Comparison of ENCODE assay signal across 9 cellular contexts in genomic region chr10:89279449-89279869, GRCh38. TPM values are rescaled to one million over a fixed set of nuclear protein-coding genes. Genes with fewer than 3 reads are reported as not detected.
DNase-seq lines count a peak whose midpoint lies in the region; ATAC-seq and TF ChIP-seq lines count a peak whose summit lies in the region.
"Had no signal": no experiment of that assay in that cellular context is flagged by ENCODE, and none has a peak within 500 bp of the region (broad histone marks: within the 10 kb centered on the region; RNA-seq: fewer than 3 reads in every experiment).

No MANE protein-coding gene starts in this region.

- H3K4me3 ChIP-seq in esophagus squamous epithelium = no peak overlapping the region
- no peak overlapping the region for H3K4me3 ChIP-seq in sigmoid colon
- no peak overlapping the region for H3K4me3 ChIP-seq in OCI-LY7 (ENCODE audit: low read depth, low read length, poor library complexity, severe bottlenecking)

- no peak for TF ChIP-seq CTCF in RWPE1 (conservative IDR thresholded peaks at IDR 0.05; ENCODE audit: low read depth)
- TF ChIP-seq CTCF in esophagus squamous epithelium (IDR thresholded peaks at IDR 0.05) = no peak
- no peak for TF ChIP-seq CTCF in sigmoid colon (IDR thresholded peaks at IDR 0.05)
- TF ChIP-seq CTCF in OCI-LY7 (conservative IDR thresholded peaks at IDR 0.05; ENCODE audit: low read length) = no peak

- TF ChIP-seq EP300 in sigmoid colon (IDR thresholded peaks at IDR 0.05) = no peak

- CTCF ChIA-PET in RWPE1 (lab: Yijun Ruan, JAX) (no interaction called here), OCI-LY7 (lab: Charles Lee; ENCODE audit: unreplicated experiment) (no interaction called here)

- H3K4me2 ChIP-seq in OCI-LY7 (ENCODE audit: low read length) = no peak overlapping the region

- H3K27me3 ChIP-seq in esophagus squamous epithelium = no peaks in the 10 kb centered on the region
- H3K27me3 ChIP-seq in sigmoid colon = no peaks in the 10 kb centered on the region

- H3K79me2 ChIP-seq in OCI-LY7 (ENCODE audit: insufficient read depth, low read depth, low read length) = no peaks in the 10 kb centered on the region

- DNase-seq in ELR (ENCODE audit: low read depth) (peak; percentile 36), RWPE1 (ENCODE audit: low spot score) (peak; percentile 74), esophagus squamous epithelium (lab: John Stamatoyannopoulos, UW) (no peak), sigmoid colon (no peak), OCI-LY7 (ENCODE audit: low spot score) (no peak)
- DNase-seq: activated CD4-positive, alpha-beta T cell treated with anti-CD3 and anti-CD28 coated beads for 1 hour had no signal

- TF ChIP-seq POLR2A in esophagus squamous epithelium (IDR thresholded peaks at IDR 0.05) (no peak), sigmoid colon (IDR thresholded peaks at IDR 0.05) (no peak)

- no peaks in the 10 kb centered on the region for H3K9me2 ChIP-seq in OCI-LY7 (ENCODE audit: insufficient read depth, low read length)

- POLR2A ChIA-PET in RWPE1 (lab: Yijun Ruan, JAX; ENCODE audit: low non-redundant PET) (no interaction called here), OCI-LY7 (lab: Charles Lee) (interaction anchor here (0.5 kb wide), 1 partner anchor 30 kb away, joined by 5 read pairs; no protein-coding TSS in a partner anchor)

- no peak overlapping the region for H2AFZ ChIP-seq in OCI-LY7 (ENCODE audit: low read length)

- H3K9me3 ChIP-seq in esophagus squamous epithelium (no peaks in the 10 kb centered on the region), sigmoid colon (no peaks in the 10 kb centered on the region), OCI-LY7 (ENCODE audit: low read length) (no peaks in the 10 kb centered on the region)

- no peak overlapping the region for H3K27ac ChIP-seq in RWPE1
- peak overlapping the region in 3 of 4 donors; percentile 70 to 88 (median 85) for H3K27ac ChIP-seq in esophagus squamous epithelium
- H3K27ac ChIP-seq in sigmoid colon = peak overlapping the region in 3 of 4 donors; percentile 78 to 87 (median 86)
- no peak overlapping the region for H3K27ac ChIP-seq in OCI-LY7 (ENCODE audit: low read depth, low read length, poor library complexity, severe bottlenecking)

- no peaks in the 10 kb centered on the region for H3K36me3 ChIP-seq in esophagus squamous epithelium
- H3K36me3 ChIP-seq in sigmoid colon = no peaks in the 10 kb centered on the region
- no peaks in the 10 kb centered on the region for H3K36me3 ChIP-seq in OCI-LY7 (ENCODE audit: insufficient read depth, low read length)

- WGBS in esophagus squamous epithelium, 2 donors = 27% methylated on average over 1 of the region's 1 CpG
- WGBS in sigmoid colon, 2 donors = 76 to 86% methylated on average over 1 of the region's 1 CpG

- H3K4me1 ChIP-seq in esophagus squamous epithelium (peaks cover 16 to 84% (median 50%) of the 10 kb centered on the region in 3 donors), sigmoid colon (peaks cover 0 to 64% (median 50%) of the 10 kb centered on the region in 4 donors), OCI-LY7 (ENCODE audit: insufficient read depth, low read length, poor library complexity, severe bottlenecking) (no peaks in the 10 kb centered on the region)

- ATAC-seq in HG03025 (IDR thresholded peaks at IDR 0.05; ENCODE audit: low FRiP score, unreplicated experiment) (no peak), GM21619 (IDR thresholded peaks at IDR 0.05; ENCODE audit: unreplicated experiment) (no peak), HG03571 (IDR thresholded peaks at IDR 0.05; ENCODE audit: unreplicated experiment) (no peak)

- H4K20me1 ChIP-seq in OCI-LY7 (ENCODE audit: insufficient read depth, low read length) = no peaks in the 10 kb centered on the region

- no TSS peak for BruUV-seq in OCI-LY7 (replicated peaks; lab: Mats Ljungman, UMichigan)

- intact Hi-C loops in esophagus squamous epithelium (cut with DNase I) (no loop called here), sigmoid colon (cut with DNase I) (no loop called here), OCI-LY7 (cut with micrococcal nuclease; ENCODE audit: unreplicated experiment) (no loop called here)

RNA-seq across cellular contexts. Expression of gene IFIT2, which starts 22.4 kb away (rescaled TPM):
- 1 to 10 TPM in 2 of 4 donors, under 1 TPM in 2; 0.26 to 3.0 (median 1.5) TPM for total RNA-seq in esophagus squamous epithelium
- 1 to 10 TPM; 2.0 to 6.8 (median 3.2) TPM for total RNA-seq in sigmoid colon
- 10 to 100 TPM in 1 of 3 donors, 1 to 10 TPM in 2; 3.9 to 13.9 (median 6.6) TPM for polyA plus RNA-seq in sigmoid colon
- total RNA-seq in OCI-LY7 (2014; rRNA removed; shearing (Covaris generic)) = 0.26 and 0.57 TPM in 2 replicates
- total RNA-seq in OCI-LY7 (2022) = 0.37 and 0.72 TPM in 2 replicates

RNA-seq across cellular contexts. Expression of gene LIPA, which starts 27.9 kb away (rescaled TPM):
- 10 to 100 TPM; 19.9 to 64.1 (median 28.8) TPM for total RNA-seq in esophagus squamous epithelium
- total RNA-seq in sigmoid colon = 10 to 100 TPM; 23.1 to 35.7 (median 31.4) TPM
- 100 to 1,000 TPM in 1 of 3 donors, 10 to 100 TPM in 2; 31.2 to 240 (median 37.6) TPM for polyA plus RNA-seq in sigmoid colon
- 8.9 and 11.7 TPM in 2 replicates for total RNA-seq in OCI-LY7 (2014; rRNA removed; shearing (Covaris generic))
- 19.0 and 19.4 TPM in 2 replicates for total RNA-seq in OCI-LY7 (2022)

RNA-seq across cellular contexts. Expression of gene IFIT3, which starts 48.3 kb away (rescaled TPM):
- total RNA-seq in esophagus squamous epithelium (10 to 100 TPM in 1 of 4 donors, 1 to 10 TPM in 3; 1.0 to 14.6 (median 4.2) TPM), sigmoid colon (10 to 100 TPM in 2 of 4 donors, 1 to 10 TPM in 2; 8.0 to 20.7 (median 10.5) TPM), OCI-LY7 (2022) (0.17 and 0.39 TPM in 2 replicates)
- polyA plus RNA-seq in sigmoid colon = 10 to 100 TPM in 1 of 3 donors, 1 to 10 TPM in 2; 4.9 to 36.1 (median 7.2) TPM
- 0.26 and 0.35 TPM in 2 replicates for total RNA-seq in OCI-LY7 (2014; rRNA removed; shearing (Covaris generic))

Comparison
In these comparisons a context has a peak if more than half of its experiments do, and no peak if none do; other contexts are left out.
1. DNase-seq: peak in ELR (single experiment) and RWPE1 (single experiment); none in esophagus squamous epithelium (single experiment), sigmoid colon (single experiment) and OCI-LY7 (single experiment).
2. H3K27ac ChIP-seq: peak in esophagus squamous epithelium (3 of 4) and sigmoid colon (3 of 4); none in RWPE1 (single experiment) and OCI-LY7 (single experiment).